1 cellular context compared by ENCODE assay signal in the genomic region with DNA sequence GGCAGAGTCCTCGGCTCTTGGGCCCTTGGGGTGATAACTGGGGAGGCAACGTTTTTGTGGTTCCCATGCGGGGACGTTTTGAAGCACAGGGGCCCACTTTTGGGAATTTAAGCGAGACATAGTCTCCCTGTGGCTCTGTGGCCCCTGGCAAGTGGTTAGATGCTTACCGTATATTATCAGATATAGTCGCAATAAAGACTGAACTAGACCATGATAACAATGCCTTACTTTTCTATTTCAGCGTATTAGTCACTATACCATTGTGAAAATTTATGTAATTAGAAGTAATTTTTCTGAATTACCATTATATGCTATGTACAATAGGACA.
TF ChIP-seq lines count a peak whose summit lies in the region.

No MANE protein-coding gene starts in this region.

TF ChIP-seq in SK-N-SH treated with all-trans-retinoic acid at 6 μM for 48 hours, 23 proteins besides CTCF, POLR2A, EP300 and RAD21 (continued from another document):
- TF ChIP-seq TSHZ2 (CRISPR knock-in tag; IDR thresholded peaks at IDR 0.05) = no peak
